ENCODE assay signal across 30 cellular contexts in the genomic region with DNA sequence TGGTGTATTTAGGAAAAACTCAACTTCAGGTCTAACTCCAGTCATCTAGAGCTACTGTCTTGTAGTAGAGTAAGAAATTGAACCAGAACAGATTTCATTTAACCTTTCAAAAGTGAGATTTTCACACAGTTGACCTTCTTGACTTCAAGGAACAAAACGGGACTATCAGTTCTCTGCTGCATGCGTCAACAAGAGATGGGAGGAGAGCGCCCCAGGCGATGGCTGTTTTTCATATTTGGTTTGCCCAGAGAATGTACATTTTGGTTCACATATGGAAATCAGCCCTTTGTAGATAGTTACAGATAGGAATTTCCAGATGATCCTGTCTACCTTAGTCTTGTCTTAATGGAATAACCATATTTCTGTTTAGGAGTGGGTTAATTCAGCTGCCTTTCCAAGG.
"Had no signal": no experiment of that assay in that cellular context is flagged by ENCODE, and none has a peak within 500 bp of the region (broad histone marks: within the 10 kb centered on the region; RNA-seq: fewer than 3 reads in every experiment).

No MANE protein-coding gene starts in this region.

- H2AFZ ChIP-seq: neural progenitor cell had no signal

- H3K9me3 Mint-ChIP-seq: immature natural killer cell; nephron; neural progenitor cell; stimulated activated memory B cell treated with anti-CD40 and anti-IgM and Interleukin-4, amounts not matched to agents 10 μg/mL and 1 μg/mL and 100 μg/mL, for 72 hours; stimulated activated naive CD8-positive, alpha-beta T cell treated with anti-CD3 and anti-CD28 coated beads, Interleukin-15, amount 100 ng/mL, for 72 hours had no signal

- H3K4me3 ChIP-seq: left lung, lower lobe of right lung, neural progenitor cell, ovary, right atrium auricular region, right lobe of liver, smooth muscle cell, tibial nerve, upper lobe of left lung, vagina had no signal

- ATAC-seq: left colon; left lung; lower lobe of right lung; naive thymus-derived CD8-positive, alpha-beta T cell; right lobe of liver; stimulated activated memory B cell treated with anti-CD40 and anti-IgM and Interleukin-4, amounts not matched to agents 10 μg/mL and 1 μg/mL and 100 μg/mL, for 72 hours; stimulated activated naive CD8-positive, alpha-beta T cell treated with anti-CD3 and anti-CD28 coated beads, Interleukin-15, amount 100 ng/mL, for 72 hours had no signal

- DNase-seq: hypothalamus; immature natural killer cell; kidney; left colon; left lung; lower lobe of right lung; mammary epithelial cell; mesenchymal stem cell; naive thymus-derived CD8-positive, alpha-beta T cell; occipital lobe; ovary; right lobe of liver; stimulated activated CD4-positive, alpha-beta T cell treated with anti-CD3 and anti-CD28 coated beads, Interleukin-1b, Interleukin-23, amount 100 ng/mL, for 48 hours; stimulated activated CD4-positive, alpha-beta T cell treated with anti-CD3 and anti-CD28 coated beads, Interleukin-2, amount 100 ng/mL, for 48 hours; stimulated activated CD4-positive, alpha-beta T cell treated with anti-CD3 and anti-CD28 coated beads, Interleukin-4, amount 100 ng/mL, for 4 hours; stimulated activated CD8-positive, alpha-beta memory T cell treated with anti-CD3 and anti-CD28 coated beads, Interleukin-4, amount 100 ng/mL, for 48 hours; stimulated activated naive CD4-positive, alpha-beta T cell treated with Interleukin-2 at 50 U/mL for 16 hours; stimulated activated naive CD8-positive, alpha-beta T cell treated with anti-CD3 and anti-CD28 coated beads, Interleukin-15, amount 100 ng/mL, for 72 hours; substantia nigra; upper lobe of left lung had no signal

- H3K4me1 Mint-ChIP-seq: immature natural killer cell; stimulated activated memory B cell treated with anti-CD40 and anti-IgM and Interleukin-4, amounts not matched to agents 10 μg/mL and 1 μg/mL and 100 μg/mL, for 72 hours; stimulated activated naive CD8-positive, alpha-beta T cell treated with anti-CD3 and anti-CD28 coated beads, Interleukin-15, amount 100 ng/mL, for 72 hours had no signal

- H3K36me3 ChIP-seq: left lung, lower lobe of right lung, neural progenitor cell, neutrophil, ovary, right atrium auricular region, right lobe of liver, tibial nerve, upper lobe of left lung, vagina had no signal

- H3K4me3 Mint-ChIP-seq: immature natural killer cell; naive thymus-derived CD8-positive, alpha-beta T cell; nephron; neural progenitor cell; stimulated activated memory B cell treated with anti-CD40 and anti-IgM and Interleukin-4, amounts not matched to agents 10 μg/mL and 1 μg/mL and 100 μg/mL, for 72 hours; stimulated activated naive CD8-positive, alpha-beta T cell treated with anti-CD3 and anti-CD28 coated beads, Interleukin-15, amount 100 ng/mL, for 72 hours had no signal

- H3K4me2 ChIP-seq: neural progenitor cell, smooth muscle cell had no signal

- H3K27me3 Mint-ChIP-seq: naive thymus-derived CD8-positive, alpha-beta T cell; progenitor cell of endocrine pancreas; stimulated activated memory B cell treated with anti-CD40 and anti-IgM and Interleukin-4, amounts not matched to agents 10 μg/mL and 1 μg/mL and 100 μg/mL, for 72 hours; stimulated activated naive CD8-positive, alpha-beta T cell treated with anti-CD3 and anti-CD28 coated beads, Interleukin-15, amount 100 ng/mL, for 72 hours had no signal

- FAIRE-seq: islet of Langerhans, kidney had no signal

- H3K9me3 ChIP-seq: left lung, lower lobe of right lung, neutrophil, ovary, right atrium auricular region, right lobe of liver, tibial nerve, upper lobe of left lung, vagina had no signal

- H3K27ac Mint-ChIP-seq: immature natural killer cell; naive thymus-derived CD8-positive, alpha-beta T cell; nephron; neural progenitor cell; progenitor cell of endocrine pancreas; stimulated activated memory B cell treated with anti-CD40 and anti-IgM and Interleukin-4, amounts not matched to agents 10 μg/mL and 1 μg/mL and 100 μg/mL, for 72 hours; stimulated activated naive CD8-positive, alpha-beta T cell treated with anti-CD3 and anti-CD28 coated beads, Interleukin-15, amount 100 ng/mL, for 72 hours had no signal

- H3K27ac ChIP-seq: left lung, lower lobe of right lung, neural progenitor cell, neutrophil, ovary, right atrium auricular region, right lobe of liver, tibial nerve, upper lobe of left lung, vagina had no signal

- H3K4me1 ChIP-seq: left lung, lower lobe of right lung, neural progenitor cell, right atrium auricular region, right lobe of liver, upper lobe of left lung, vagina had no signal
